8 cellular contexts compared by ENCODE assay signal in genomic region chr1:21292991-21293536, GRCh38. TPM values are rescaled to one million over a fixed set of nuclear protein-coding genes. Genes with fewer than 3 reads are reported as not detected.
DNase-seq lines count a peak whose midpoint lies in the region; ATAC-seq and TF ChIP-seq lines count a peak whose summit lies in the region.

No MANE protein-coding gene starts in this region.

- ATAC-seq in GM19372 (IDR thresholded peaks at IDR 0.05; ENCODE audit: low read depth, unreplicated experiment) (peak; percentile 25), HG03342 (IDR thresholded peaks at IDR 0.05; ENCODE audit: unreplicated experiment) (peak; percentile 33), natural killer cell (no peak)
- ATAC-seq in activated T-cell treated with anti-CD3 and anti-CD28 coated beads, Interleukin-2, amount 50 U/mL, for 72 hours (replicated peaks in 1 of 2) = peak; percentile 12 to 18

- no peaks in the 10 kb centered on the region for H3K9me3 Mint-ChIP-seq in activated T-cell treated with anti-CD3 and anti-CD28 coated beads, Interleukin-2, amount 50 U/mL, for 72 hours
- no peaks in the 10 kb centered on the region for H3K9me3 Mint-ChIP-seq in natural killer cell

- intact Hi-C loops in natural killer cell (cut with micrococcal nuclease) = no loop called here

- CTCF ChIA-PET in HEK293T (lab: Yijun Ruan, JAX) = interaction anchor here (1.3 to 1.4 kb wide), 2 partner anchors 23 to 38 kb away, joined by 5 to 6 read pairs; no protein-coding TSS in a partner anchor

- TF ChIP-seq CTCF in natural killer cell (IDR thresholded peaks at IDR 0.05) = no peak

- H3K36me3 Mint-ChIP-seq in activated T-cell treated with anti-CD3 and anti-CD28 coated beads, Interleukin-2, amount 50 U/mL, for 72 hours (ENCODE audit: insufficient read depth in 2 of 2) = peaks cover 2 to 8% of the 10 kb centered on the region in 2 donors
- H3K36me3 Mint-ChIP-seq in natural killer cell = no peaks in the 10 kb centered on the region

- POLR2A ChIA-PET in HEK293T (lab: Yijun Ruan, JAX) = interaction anchor here (2.0 kb wide), 1 partner anchor 31 kb away, joined by 4 read pairs; no protein-coding TSS in a partner anchor

- H3K4me1 Mint-ChIP-seq in activated T-cell treated with anti-CD3 and anti-CD28 coated beads, Interleukin-2, amount 50 U/mL, for 72 hours (ENCODE audit: low read depth) = peaks cover 90% of the 10 kb centered on the region
- peaks cover 41 to 56% of the 10 kb centered on the region in 2 donors for H3K4me1 Mint-ChIP-seq in natural killer cell

- peak overlapping the region; percentile 92 for H3K27ac Mint-ChIP-seq in activated T-cell treated with anti-CD3 and anti-CD28 coated beads, Interleukin-2, amount 50 U/mL, for 72 hours
- H3K27ac Mint-ChIP-seq in natural killer cell = peak overlapping the region; percentile 94 to 97

- H3K4me3 Mint-ChIP-seq in activated T-cell treated with anti-CD3 and anti-CD28 coated beads, Interleukin-2, amount 50 U/mL, for 72 hours = peak overlapping the region; percentile 86 to 91
- peak overlapping the region; percentile 55 for H3K4me3 Mint-ChIP-seq in natural killer cell

- no peaks in the 10 kb centered on the region for H3K27me3 Mint-ChIP-seq in activated T-cell treated with anti-CD3 and anti-CD28 coated beads, Interleukin-2, amount 50 U/mL, for 72 hours (ENCODE audit: low read depth)
- peaks cover 5% of the 10 kb centered on the region in 2 donors for H3K27me3 Mint-ChIP-seq in natural killer cell (ENCODE audit: low read depth in 2 of 2)

- DNase-seq in activated T-cell treated with anti-CD3 and anti-CD28 coated beads, Interleukin-2, amount 50 U/mL, for 72 hours = peak; percentile 66 to 71
- no peak for DNase-seq in natural killer cell
- DNase-seq in DMS79 (lab: John Stamatoyannopoulos, UW) = no peak
- DNase-seq in HEK293T (ENCODE audit: extremely low spot score) = no peak
- no peak for DNase-seq in DMS53 (lab: John Stamatoyannopoulos, UW)
- DNase-seq in midbrain (lab: John Stamatoyannopoulos, UW) = no peak

TF ChIP-seq in HEK293T, 16 proteins besides CTCF, POLR2A, EP300 and RAD21:
- TF ChIP-seq NFRKB (IDR thresholded peaks at IDR 0.05) (no peak), FOXA1 (IDR thresholded peaks at IDR 0.05) (no peak), LEF1 (IDR thresholded peaks at IDR 0.05; ENCODE audit: borderline replicate concordance) (no peak), PKNOX1 (IDR thresholded peaks at IDR 0.05) (no peak), TARDBP (IDR thresholded peaks at IDR 0.05) (no peak), FOXK2 (IDR thresholded peaks at IDR 0.05) (no peak), SP1 (IDR thresholded peaks at IDR 0.05) (no peak)

RNA-seq across cellular contexts. Expression of gene ECE1, which starts 2.8 kb away (rescaled TPM):
- 100 to 1,000 TPM; 159 to 193 TPM for total RNA-seq in activated T-cell treated with anti-CD3 and anti-CD28 coated beads, Interleukin-2, amount 50 U/mL, for 72 hours
- total RNA-seq in natural killer cell = 10 to 100 TPM; 47.2 to 70.1 (median 50.7) TPM

Comparison
In these comparisons a context has a peak if more than half of its experiments do, and no peak if none do; other contexts are left out.
1. ATAC-seq: peak in GM19372 (single experiment), HG03342 (single experiment) and activated T-cell treated with anti-CD3 and anti-CD28 coated beads, Interleukin-2, amount 50 U/mL, for 72 hours (2 of 2); none in natural killer cell (0 of 3).
2. DNase-seq: peak in activated T-cell treated with anti-CD3 and anti-CD28 coated beads, Interleukin-2, amount 50 U/mL, for 72 hours (2 of 2); none in natural killer cell (single experiment), DMS79 (single experiment), HEK293T (single experiment), DMS53 (single experiment) and midbrain (single experiment).